ENCODE assay signal across 8 cellular contexts in genomic region chr10:113854757-113855626, GRCh38. TPM values are rescaled to one million over a fixed set of nuclear protein-coding genes. Genes with fewer than 3 reads are reported as not detected.
DNase-seq lines count a peak whose midpoint lies in the region; ATAC-seq and TF ChIP-seq lines count a peak whose summit lies in the region.

No MANE protein-coding gene starts in this region.

- H3K27me3 ChIP-seq in CD8-positive, alpha-beta memory T cell (ENCODE audit: insufficient read depth, low read length, poor library complexity, severe bottlenecking), result no peaks in the 10 kb centered on the region
- H3K27me3 ChIP-seq in adrenal gland, result no peaks in the 10 kb centered on the region
- H3K27me3 ChIP-seq in heart left ventricle, result no peaks in the 10 kb centered on the region
- H3K27me3 ChIP-seq in parathyroid adenoma (ENCODE audit: control insufficient read depth, insufficient read depth, low read length), result no peaks in the 10 kb centered on the region

- H3K9me3 ChIP-seq in CD8-positive, alpha-beta memory T cell (ENCODE audit: low read length), result no peaks in the 10 kb centered on the region
- H3K9me3 ChIP-seq in SK-N-MC (ENCODE audit: low read depth, low read length) (no peaks in the 10 kb centered on the region), adrenal gland (replicated peaks in 1 of 3) (no peaks in the 10 kb centered on the region), heart left ventricle (no peaks in the 10 kb centered on the region), parathyroid adenoma (ENCODE audit: control insufficient read depth, low read length) (no peaks in the 10 kb centered on the region)

- H3K27ac ChIP-seq in CD8-positive, alpha-beta memory T cell (ENCODE audit: low read depth, low read length), result peak overlapping the region; percentile 88
- H3K27ac ChIP-seq in SK-N-MC (peak overlapping the region; percentile 91), adrenal gland (peak overlapping the region; percentile 84 to 94 (median 89)), heart left ventricle (peak overlapping the region; percentile 79 to 98 (median 95)), parathyroid adenoma (peak overlapping the region; percentile 82)

- WGBS in adrenal gland, 4 donors, result 2 to 7% (median 4%) methylated on average over 25 to 66 of the region's 66 CpGs
- 2 to 3% (median 2%) methylated on average over 48 to 66 of the region's 66 CpGs for WGBS in heart left ventricle, 4 donors

- no peaks in the 10 kb centered on the region for H3K27me3 Mint-ChIP-seq in CD8-positive, alpha-beta memory T cell

- TF ChIP-seq POLR2A in adrenal gland (IDR thresholded peaks at IDR 0.05) (peak; percentile 25 to 47), heart left ventricle (IDR thresholded peaks at IDR 0.05) (peak in 1 of 2 donors; percentile 42)

- peak overlapping the region; percentile 89 for H3K9ac ChIP-seq in SK-N-MC (ENCODE audit: insufficient read length)
- peak overlapping the region; percentile 39 for H3K9ac ChIP-seq in parathyroid adenoma

- CTCF ChIA-PET in CD8-positive, alpha-beta memory T cell (lab: Charles Lee), result no interaction called here

- POLR2A ChIA-PET in CD8-positive, alpha-beta memory T cell (lab: Charles Lee), result interaction anchor here (0.6 to 0.7 kb wide), 2 partner anchors 68 to 236 kb away, joined by 4 to 6 read pairs; no protein-coding TSS in a partner anchor

- ATAC-seq in HG03354 (IDR thresholded peaks at IDR 0.05; ENCODE audit: poor library complexity, severe bottlenecking, unreplicated experiment) (peak; percentile 45), heart left ventricle (peak; percentile 38 to 76 (median 62))

- peaks cover 50 to 74% (median 66%) of the 10 kb centered on the region in 3 donors for H3K4me1 Mint-ChIP-seq in CD8-positive, alpha-beta memory T cell

- peak overlapping the region; percentile 86 for H2AFZ ChIP-seq in parathyroid adenoma

- peaks cover 5 to 26% (median 9%) of the 10 kb centered on the region in 3 donors for H3K36me3 Mint-ChIP-seq in CD8-positive, alpha-beta memory T cell

- peaks cover 33% of the 10 kb centered on the region for H3K4me1 ChIP-seq in CD8-positive, alpha-beta memory T cell (ENCODE audit: insufficient read depth, low read length)
- H3K4me1 ChIP-seq in adrenal gland (replicated peaks in 1 of 2) (peaks cover 17 to 54% of the 10 kb centered on the region in 2 donors), heart left ventricle (peaks cover 0 to 66% (median 42%) of the 10 kb centered on the region in 12 donors), parathyroid adenoma (peaks cover 12% of the 10 kb centered on the region)

- peak overlapping the region; percentile 71 for H3K4me2 ChIP-seq in parathyroid adenoma (ENCODE audit: low read length)

- DNase-seq in CD8-positive, alpha-beta memory T cell, result peak; percentile 26 to 61 (median 42)
- DNase-seq in GM19238 (ENCODE audit: insufficient read length, low spot score) (peak; percentile 27), SK-N-MC (ENCODE audit: low read depth, low spot score) (no peak), adrenal gland (peak; percentile 60 to 83 (median 70)), heart left ventricle (peak; percentile 45 to 76 (median 67)), putamen (ENCODE audit: low spot score) (no peak)

- H3K9me3 Mint-ChIP-seq in CD8-positive, alpha-beta memory T cell, result no peaks in the 10 kb centered on the region

- peaks cover 16% of the 10 kb centered on the region for H3K79me2 ChIP-seq in parathyroid adenoma

- peaks cover 7% of the 10 kb centered on the region for H3K36me3 ChIP-seq in CD8-positive, alpha-beta memory T cell (ENCODE audit: insufficient read depth, low read length)
- peaks cover 16% of the 10 kb centered on the region for H3K36me3 ChIP-seq in SK-N-MC (ENCODE audit: insufficient read depth, low read length)
- peaks cover 0 to 8% of the 10 kb centered on the region in 2 donors for H3K36me3 ChIP-seq in adrenal gland (replicated peaks in 1 of 2)
- H3K36me3 ChIP-seq in heart left ventricle, result peaks cover 0 to 17% (median 16%) of the 10 kb centered on the region in 9 donors
- no peaks in the 10 kb centered on the region for H3K36me3 ChIP-seq in parathyroid adenoma (ENCODE audit: control insufficient read depth, insufficient read depth, low read length)

- H3K4me3 Mint-ChIP-seq in CD8-positive, alpha-beta memory T cell, result peak overlapping the region; percentile 95 to 100 (median 98)

- peak overlapping the region; percentile 91 for H3K4me3 ChIP-seq in CD8-positive, alpha-beta memory T cell (ENCODE audit: low read length)
- H3K4me3 ChIP-seq in SK-N-MC (peak overlapping the region; percentile 85), adrenal gland (peak overlapping the region; percentile 73 to 92 (median 76)), heart left ventricle (peak overlapping the region; percentile 63 to 97 (median 88)), parathyroid adenoma (ENCODE audit: low read depth, low read length) (peak overlapping the region; percentile 84)

- peak in 5 of 6 experiments; percentile 4 to 37 (median 27) for TF ChIP-seq CTCF in adrenal gland (IDR thresholded peaks at IDR 0.05)
- no peak for TF ChIP-seq CTCF in heart left ventricle (IDR thresholded peaks at IDR 0.05)
- no peak for TF ChIP-seq CTCF in parathyroid adenoma (IDR thresholded peaks at IDR 0.05)

- intact Hi-C loops in adrenal gland (cut with DNase I), result no loop called here
- intact Hi-C loops in heart left ventricle (cut with DNase I), result loop anchor here in 8 of 10 donors (5.0 to 10.0 kb wide), 8 partner anchors 37 to 247 kb away; partner anchors contain the start of gene ADRB1 (in 5 of the 8)

- H3K27ac Mint-ChIP-seq in CD8-positive, alpha-beta memory T cell, result peak overlapping the region; percentile 82 to 98 (median 96)

RNA-seq across cellular contexts. Expression of gene NHLRC2, which starts 0.5 kb away (rescaled TPM):
- 10 to 100 TPM; 30.8 to 33.1 TPM for total RNA-seq in CD8-positive, alpha-beta memory T cell
- 7.3 TPM for polyA plus RNA-seq in CD8-positive, alpha-beta memory T cell
- 10 to 100 TPM; 16.7 to 45.2 (median 40.3) TPM for total RNA-seq in adrenal gland
- 10 to 100 TPM in 1 of 3 donors, 1 to 10 TPM in 2; 5.8 to 12.7 (median 7.9) TPM for polyA plus RNA-seq in adrenal gland
- 100 to 1,000 TPM in 1 of 9 donors, 10 to 100 TPM in 8; 50.2 to 105 (median 78.3) TPM for total RNA-seq in heart left ventricle
- polyA plus RNA-seq in heart left ventricle, result 10 to 100 TPM; 13.0 to 16.9 TPM

RNA-seq across cellular contexts. Expression of gene DCLRE1A, which starts 1.1 kb away (rescaled TPM):
- 10 to 100 TPM; 16.9 to 20.2 TPM for total RNA-seq in CD8-positive, alpha-beta memory T cell
- polyA plus RNA-seq in CD8-positive, alpha-beta memory T cell, result 6.3 TPM
- total RNA-seq in adrenal gland (1 to 10 TPM; 4.2 to 10.0 (median 6.1) TPM), heart left ventricle (1 to 10 TPM; 5.1 to 8.5 (median 6.3) TPM)
- polyA plus RNA-seq in adrenal gland (10 to 100 TPM in 1 of 3 donors, 1 to 10 TPM in 2; 3.5 to 13.2 (median 4.4) TPM), heart left ventricle (1 to 10 TPM; 3.5 to 6.1 TPM)

Comparison
In these comparisons a context has a peak if more than half of its experiments do, and no peak if none do; other contexts are left out.
1. DNase-seq: peak in CD8-positive, alpha-beta memory T cell (5 of 5), GM19238 (single experiment), adrenal gland (7 of 7) and heart left ventricle (5 of 5); none in SK-N-MC (single experiment) and putamen (single experiment).
2. CTCF ChIP-seq: peak in adrenal gland (5 of 6); none in heart left ventricle (0 of 12) and parathyroid adenoma (single experiment).
3. intact Hi-C loops: an anchor here in heart left ventricle (5.0 to 10.0 kb wide); none called in adrenal gland.
4. Peak in every context shown above with its lines, with median percentiles within 50 percentile points of each other: H3K27ac ChIP-seq and H3K4me3 ChIP-seq.